10 cellular contexts compared by ENCODE assay signal in genomic region chr6:156699017-156699421, GRCh38.
DNase-seq lines count a peak whose midpoint lies in the region; ATAC-seq, FAIRE-seq and TF ChIP-seq lines count a peak whose summit lies in the region.
"Had no signal": no experiment of that assay in that cellular context is flagged by ENCODE, and none has a peak within 500 bp of the region (broad histone marks: within the 10 kb centered on the region; RNA-seq: fewer than 3 reads in every experiment).

No MANE protein-coding gene starts in this region.

- DNase-seq in ACHN, result peak; percentile 33
- DNase-seq in K562 (ENCODE audit: extremely low read depth in 1 of 4, low spot score in 3 of 4), result no peak
- DNase-seq in stimulated activated CD8-positive, alpha-beta memory T cell treated with anti-CD3 and anti-CD28 coated beads, Interleukin-4, amount 100 ng/mL, for 48 hours, result no peak
- DNase-seq in KBM-7, result no peak
- DNase-seq in type B pancreatic cell (ENCODE audit: extremely low spot score, unreplicated experiment), result no peak
- DNase-seq in Peyer's patch, result no peak

- POLR2A ChIA-PET in K562 (lab: Yijun Ruan, JAX), result interaction anchor here (0.6 kb wide), 1 partner anchor 191 kb away, joined by 3 read pairs; no protein-coding TSS in a partner anchor

- H3K9me3 Mint-ChIP-seq in type B pancreatic cell, result no peaks in the 10 kb centered on the region

- no peak for TF ChIP-seq EP300 in K562 (IDR thresholded peaks at IDR 0.05; ENCODE audit: low read length)

- H3K9me3 ChIP-seq in K562 (replicated peaks; ENCODE audit: control insufficient read depth, insufficient read depth, low read depth, low read length), result no peaks in the 10 kb centered on the region
- H3K9me3 ChIP-seq in Peyer's patch, result no peaks in the 10 kb centered on the region
- H3K9me3 ChIP-seq: esophagus muscularis mucosa had no signal

- H3K27ac Mint-ChIP-seq in type B pancreatic cell, result no peak overlapping the region

- H3K4me1 ChIP-seq in K562 (replicated peaks in 1 of 2; ENCODE audit: control insufficient read depth in 2 of 2, insufficient read depth in 2 of 2, low read length in 2 of 2) (0 out of 5 replicates have a peak, but pooled peaks cover 0 to 2% of the 10 kb centered on the region in 2 experiments), Peyer's patch (peaks cover 0 to 10% (median 0%) of the 10 kb centered on the region in 4 donors)
- H3K4me1 ChIP-seq: esophagus muscularis mucosa had no signal

- H3K9me1 ChIP-seq in K562 (ENCODE audit: control insufficient read depth, insufficient read depth, low read length), result no peaks in the 10 kb centered on the region

- CTCF ChIA-PET in K562 (lab: Yijun Ruan, JAX; ENCODE audit: low intra/inter-chr PET ratio), result no interaction called here

- H3K27ac ChIP-seq in K562 (ENCODE audit: extremely low read depth, low read depth, low read length) (no peak overlapping the region), Peyer's patch (peak overlapping the region in 1 of 4 donors; percentile 59)
- H3K27ac ChIP-seq: esophagus muscularis mucosa, SK-N-MC had no signal

- no peaks in the 10 kb centered on the region for H3K4me1 Mint-ChIP-seq in type B pancreatic cell (ENCODE audit: unreplicated experiment)

- intact Hi-C loops in K562 (cut with micrococcal nuclease), result no loop called here

- H3K4me2 ChIP-seq in K562 (ENCODE audit: insufficient read depth, low read length), result no peak overlapping the region

- no peaks in the 10 kb centered on the region for H3K79me2 ChIP-seq in K562 (ENCODE audit: control insufficient read depth, insufficient read depth, low read length)

- H3K36me3 Mint-ChIP-seq in type B pancreatic cell, result no peaks in the 10 kb centered on the region

- H3K27me3 ChIP-seq in K562 (ENCODE audit: control insufficient read depth in 2 of 2, insufficient read depth in 2 of 2, low read length in 2 of 2) (peaks cover 24 to 29% of the 10 kb centered on the region in 2 experiments), Peyer's patch (no peaks in the 10 kb centered on the region)
- H3K27me3 ChIP-seq: esophagus muscularis mucosa had no signal

- TF ChIP-seq CTCF in K562 (IDR thresholded peaks at IDR 0.05 in 2 of 3, conservative IDR thresholded peaks at IDR 0.05 in 1 of 3; ENCODE audit: insufficient read depth in 2 of 3, low read depth in 1 of 3, low read length in 3 of 3) (no peak), type B pancreatic cell (conservative IDR thresholded peaks at IDR 0.05) (no peak), Peyer's patch (IDR thresholded peaks at IDR 0.05) (no peak)

- TF ChIP-seq RAD21 in K562 (CRISPR knock-in tag; conservative IDR thresholded peaks at IDR 0.05 in 1 of 2, IDR thresholded peaks at IDR 0.05 in 1 of 2), result no peak

- H3K4me3 ChIP-seq in K562, result no peak overlapping the region
- no peak overlapping the region for H3K4me3 ChIP-seq in Peyer's patch
- H3K4me3 ChIP-seq: esophagus muscularis mucosa, SK-N-MC had no signal

- no TSS peak for BruUV-seq in K562 (replicated peaks; lab: Mats Ljungman, UMichigan)

- no peak overlapping the region for H3K4me3 Mint-ChIP-seq in type B pancreatic cell

- peaks cover 3% of the 10 kb centered on the region for H3K27me3 Mint-ChIP-seq in type B pancreatic cell

- WGBS in K562 (ENCODE audit: insufficient coverage, low coverage, missing lambda C conversion rate), result 9% methylated on average over 5 of the region's 5 CpGs

- H2AFZ ChIP-seq in K562 (ENCODE audit: low read depth, low read length), result 0 out of 2 replicates have a peak overlapping the region, but pooled peaks have one; percentile 36

- H3K9ac ChIP-seq in K562 (ENCODE audit: insufficient read depth in 1 of 2, low read depth in 2 of 2, low read length in 2 of 2), result no peak overlapping the region

- TF ChIP-seq POLR2A in K562 (conservative IDR thresholded peaks at IDR 0.05), result no peak
- TF ChIP-seq POLR2A in Peyer's patch (IDR thresholded peaks at IDR 0.05), result no peak

- ATAC-seq in GM21390 (IDR thresholded peaks at IDR 0.05; ENCODE audit: unreplicated experiment) (peak; percentile 39), HG03460 (IDR thresholded peaks at IDR 0.05; ENCODE audit: unreplicated experiment) (peak; percentile 40), K562 (no peak)

- FAIRE-seq in K562 (lab: Jason Lieb, UNC), result no peak

- in situ Hi-C loops in ACHN (cut with HindIII; ENCODE audit: low pct_ligation_motif_present, low pct_unique_long_range_greater_than_20kb, low sequenced_read_pairs) (no loop called here), K562 (cut with MboI) (no loop called here), KBM-7 (cut with MboI; ENCODE audit: low pct_unique_long_range_greater_than_20kb, low sequenced_read_pairs) (no loop called here)

- H3K36me3 ChIP-seq in K562 (ENCODE audit: control insufficient read depth, insufficient read depth, low read length), result no peaks in the 10 kb centered on the region
- H3K36me3 ChIP-seq in Peyer's patch, result no peaks in the 10 kb centered on the region
- H3K36me3 ChIP-seq: esophagus muscularis mucosa had no signal

- H4K20me1 ChIP-seq in K562 (replicated peaks; ENCODE audit: control insufficient read depth, insufficient read depth, low read length), result no peaks in the 10 kb centered on the region

TF ChIP-seq in K562, 482 proteins besides CTCF, POLR2A, EP300 and RAD21 (continues in another document):
- TF ChIP-seq, protein P1, sequence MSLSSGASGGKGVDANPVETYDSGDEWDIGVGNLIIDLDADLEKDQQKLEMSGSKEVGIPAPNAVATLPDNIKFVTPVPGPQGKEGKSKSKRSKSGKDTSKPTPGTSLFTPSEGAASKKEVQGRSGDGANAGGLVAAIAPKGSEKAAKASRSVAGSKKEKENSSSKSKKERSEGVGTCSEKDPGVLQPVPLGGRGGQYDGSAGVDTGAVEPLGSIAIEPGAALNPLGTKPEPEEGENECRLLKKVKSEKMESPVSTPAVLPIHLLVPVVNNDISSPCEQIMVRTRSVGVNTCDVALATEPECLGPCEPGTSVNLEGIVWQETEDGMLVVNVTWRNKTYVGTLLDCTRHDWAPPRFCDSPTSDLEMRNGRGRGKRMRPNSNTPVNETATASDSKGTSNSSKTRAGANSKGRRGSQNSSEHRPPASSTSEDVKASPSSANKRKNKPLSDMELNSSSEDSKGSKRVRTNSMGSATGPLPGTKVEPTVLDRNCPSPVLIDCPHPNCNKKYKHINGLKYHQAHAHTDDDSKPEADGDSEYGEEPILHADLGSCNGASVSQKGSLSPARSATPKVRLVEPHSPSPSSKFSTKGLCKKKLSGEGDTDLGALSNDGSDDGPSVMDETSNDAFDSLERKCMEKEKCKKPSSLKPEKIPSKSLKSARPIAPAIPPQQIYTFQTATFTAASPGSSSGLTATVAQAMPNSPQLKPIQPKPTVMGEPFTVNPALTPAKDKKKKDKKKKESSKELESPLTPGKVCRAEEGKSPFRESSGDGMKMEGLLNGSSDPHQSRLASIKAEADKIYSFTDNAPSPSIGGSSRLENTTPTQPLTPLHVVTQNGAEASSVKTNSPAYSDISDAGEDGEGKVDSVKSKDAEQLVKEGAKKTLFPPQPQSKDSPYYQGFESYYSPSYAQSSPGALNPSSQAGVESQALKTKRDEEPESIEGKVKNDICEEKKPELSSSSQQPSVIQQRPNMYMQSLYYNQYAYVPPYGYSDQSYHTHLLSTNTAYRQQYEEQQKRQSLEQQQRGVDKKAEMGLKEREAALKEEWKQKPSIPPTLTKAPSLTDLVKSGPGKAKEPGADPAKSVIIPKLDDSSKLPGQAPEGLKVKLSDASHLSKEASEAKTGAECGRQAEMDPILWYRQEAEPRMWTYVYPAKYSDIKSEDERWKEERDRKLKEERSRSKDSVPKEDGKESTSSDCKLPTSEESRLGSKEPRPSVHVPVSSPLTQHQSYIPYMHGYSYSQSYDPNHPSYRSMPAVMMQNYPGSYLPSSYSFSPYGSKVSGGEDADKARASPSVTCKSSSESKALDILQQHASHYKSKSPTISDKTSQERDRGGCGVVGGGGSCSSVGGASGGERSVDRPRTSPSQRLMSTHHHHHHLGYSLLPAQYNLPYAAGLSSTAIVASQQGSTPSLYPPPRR (CRISPR knock-in tag; IDR thresholded peaks at IDR 0.05; ENCODE audit: borderline replicate concordance), result no peak
- TF ChIP-seq TCF7 (IDR thresholded peaks at IDR 0.05; ENCODE audit: borderline replicate concordance) (no peak), ZSCAN29 (IDR thresholded peaks at IDR 0.05) (no peak), ZNF764 (CRISPR knock-in tag; IDR thresholded peaks at IDR 0.05; ENCODE audit: low read depth) (no peak), SRSF9 (IDR thresholded peaks at IDR 0.05; ENCODE audit: borderline replicate concordance, low read depth, low read length) (no peak), CBX8 (IDR thresholded peaks at IDR 0.05; ENCODE audit: borderline replicate concordance, extremely low read depth, low read depth, low read length, poor library complexity, severe bottlenecking) (peak; percentile 83), ZNF699 (CRISPR knock-in tag; IDR thresholded peaks at IDR 0.05; ENCODE audit: insufficient replicate concordance) (no peak), RFX7 (CRISPR knock-in tag; IDR thresholded peaks at IDR 0.05) (no peak)
- TF ChIP-seq, protein P2, sequence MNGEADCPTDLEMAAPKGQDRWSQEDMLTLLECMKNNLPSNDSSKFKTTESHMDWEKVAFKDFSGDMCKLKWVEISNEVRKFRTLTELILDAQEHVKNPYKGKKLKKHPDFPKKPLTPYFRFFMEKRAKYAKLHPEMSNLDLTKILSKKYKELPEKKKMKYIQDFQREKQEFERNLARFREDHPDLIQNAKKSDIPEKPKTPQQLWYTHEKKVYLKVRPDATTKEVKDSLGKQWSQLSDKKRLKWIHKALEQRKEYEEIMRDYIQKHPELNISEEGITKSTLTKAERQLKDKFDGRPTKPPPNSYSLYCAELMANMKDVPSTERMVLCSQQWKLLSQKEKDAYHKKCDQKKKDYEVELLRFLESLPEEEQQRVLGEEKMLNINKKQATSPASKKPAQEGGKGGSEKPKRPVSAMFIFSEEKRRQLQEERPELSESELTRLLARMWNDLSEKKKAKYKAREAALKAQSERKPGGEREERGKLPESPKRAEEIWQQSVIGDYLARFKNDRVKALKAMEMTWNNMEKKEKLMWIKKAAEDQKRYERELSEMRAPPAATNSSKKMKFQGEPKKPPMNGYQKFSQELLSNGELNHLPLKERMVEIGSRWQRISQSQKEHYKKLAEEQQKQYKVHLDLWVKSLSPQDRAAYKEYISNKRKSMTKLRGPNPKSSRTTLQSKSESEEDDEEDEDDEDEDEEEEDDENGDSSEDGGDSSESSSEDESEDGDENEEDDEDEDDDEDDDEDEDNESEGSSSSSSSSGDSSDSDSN (IDR thresholded peaks at IDR 0.05; ENCODE audit: borderline replicate concordance in 1 of 2, low read depth in 2 of 2, low read length in 2 of 2), result no peak
- TF ChIP-seq, protein P3, sequence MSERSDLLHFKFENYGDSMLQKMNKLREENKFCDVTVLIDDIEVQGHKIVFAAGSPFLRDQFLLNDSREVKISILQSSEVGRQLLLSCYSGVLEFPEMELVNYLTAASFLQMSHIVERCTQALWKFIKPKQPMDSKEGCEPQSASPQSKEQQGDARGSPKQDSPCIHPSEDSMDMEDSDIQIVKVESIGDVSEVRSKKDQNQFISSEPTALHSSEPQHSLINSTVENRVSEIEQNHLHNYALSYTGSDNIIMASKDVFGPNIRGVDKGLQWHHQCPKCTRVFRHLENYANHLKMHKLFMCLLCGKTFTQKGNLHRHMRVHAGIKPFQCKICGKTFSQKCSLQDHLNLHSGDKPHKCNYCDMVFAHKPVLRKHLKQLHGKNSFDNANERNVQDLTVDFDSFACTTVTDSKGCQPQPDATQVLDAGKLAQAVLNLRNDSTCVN (CRISPR knock-in tag; IDR thresholded peaks at IDR 0.05), result no peak
